29 cellular contexts compared by ENCODE assay signal in genomic region chr17:76024353-76024752, GRCh38. TPM values are rescaled to one million over a fixed set of nuclear protein-coding genes. Genes with fewer than 3 reads are reported as not detected.
"Had no signal": no experiment of that assay in that cellular context is flagged by ENCODE, and none has a peak within 500 bp of the region (broad histone marks: within the 10 kb centered on the region; RNA-seq: fewer than 3 reads in every experiment).

No MANE protein-coding gene starts in this region.

- H3K36me3 ChIP-seq: breast epithelium, SJSA1 had no signal

- DNase-seq: activated B cell treated with CpG ODN at 0.5 μM for 24 hours; activated CD4-positive, alpha-beta T cell treated with anti-CD3 and anti-CD28 coated beads for 1 hour; activated CD4-positive, alpha-beta T cell treated with anti-CD3 and anti-CD28 coated beads, Interleukin-2, amount 10 ng/mL, durations not matched to agents 24 days and 14 days; activated CD4-positive, alpha-beta T cell treated with anti-CD3 and anti-CD28 coated beads, Interleukin-2, amount 50 U/mL, for 48 hours; activated CD8-positive, alpha-beta memory T cell treated with anti-CD3 and anti-CD28 coated beads, Interleukin-2, amount 10 ng/mL, durations not matched to agents 7 days and 5 days; activated effector memory CD4-positive, alpha-beta T cell treated with Interleukin-2 at 50 U/mL for 16 hours; activated naive CD4-positive, alpha-beta T cell; activated T-cell treated with anti-CD3 and anti-CD28 coated beads, Interleukin-2, amount 50 U/mL, for 24 hours; aorta; central memory CD4-positive, alpha-beta T cell; KBM-7; NCI-H1048; NCI-H1930; NCI-H2171; NCI-H226; NCI-H510A; NCI-H526 treated with DMSO at 0.1 percent for 48 hours; NK-92 treated with Interleukin-12 subunit alpha and Interleukin-12 subunit beta, amount 100 ng/mL, for 24 hours; Peyer's patch; SHP77; T-helper 17 cell; T-helper 9 cell had no signal

- H3K4me3 Mint-ChIP-seq: activated B cell treated with CpG ODN at 0.5 μM for 24 hours; activated CD4-positive, alpha-beta T cell treated with anti-CD3 and anti-CD28 coated beads, Interleukin-2, amount 10 ng/mL, durations not matched to agents 24 days and 14 days; activated CD8-positive, alpha-beta memory T cell treated with anti-CD3 and anti-CD28 coated beads, Interleukin-2, amount 10 ng/mL, durations not matched to agents 7 days and 5 days; activated naive CD4-positive, alpha-beta T cell treated with anti-CD3 and anti-CD28 coated beads, Interleukin-2, amount 50 U/mL, for 24 hours; activated T-cell treated with anti-CD3 and anti-CD28 coated beads, Interleukin-2, amount 50 U/mL, for 24 hours; activated T-helper 1 cell treated with anti-CD3 and anti-CD28 coated beads, Interleukin-12 subunit alpha, Interleukin-12 subunit beta, Interleukin-2, Interleukin-4 antibody, amounts not matched to agents 30 ng/mL and 10 ng/mL and 1 ng/mL, durations not matched to agents 14 hours and 24 hours and 36 hours; T-helper 17 cell had no signal

- H3K27me3 ChIP-seq: breast epithelium, Peyer's patch had no signal

- H3K27me3 Mint-ChIP-seq: activated B cell treated with CpG ODN at 0.5 μM for 24 hours; activated CD4-positive, alpha-beta T cell treated with anti-CD3 and anti-CD28 coated beads, Interleukin-2, amount 10 ng/mL, durations not matched to agents 24 days and 14 days; activated CD8-positive, alpha-beta memory T cell treated with anti-CD3 and anti-CD28 coated beads, Interleukin-2, amount 10 ng/mL, durations not matched to agents 7 days and 5 days; activated naive CD4-positive, alpha-beta T cell treated with anti-CD3 and anti-CD28 coated beads, Interleukin-2, amount 50 U/mL, for 24 hours; activated T-cell treated with anti-CD3 and anti-CD28 coated beads, Interleukin-2, amount 50 U/mL, for 24 hours; T-helper 17 cell had no signal

- H3K36me3 Mint-ChIP-seq: activated CD8-positive, alpha-beta memory T cell treated with anti-CD3 and anti-CD28 coated beads, Interleukin-2, amount 10 ng/mL, durations not matched to agents 7 days and 5 days; activated naive CD4-positive, alpha-beta T cell treated with anti-CD3 and anti-CD28 coated beads, Interleukin-2, amount 50 U/mL, for 24 hours had no signal

- H3K27ac Mint-ChIP-seq: activated B cell treated with CpG ODN at 0.5 μM for 24 hours; activated CD4-positive, alpha-beta T cell treated with anti-CD3 and anti-CD28 coated beads, Interleukin-2, amount 10 ng/mL, durations not matched to agents 24 days and 14 days; activated CD8-positive, alpha-beta memory T cell treated with anti-CD3 and anti-CD28 coated beads, Interleukin-2, amount 10 ng/mL, durations not matched to agents 7 days and 5 days; activated naive CD4-positive, alpha-beta T cell treated with anti-CD3 and anti-CD28 coated beads, Interleukin-2, amount 50 U/mL, for 24 hours; activated T-cell treated with anti-CD3 and anti-CD28 coated beads, Interleukin-2, amount 50 U/mL, for 24 hours; activated T-helper 1 cell treated with anti-CD3 and anti-CD28 coated beads, Interleukin-12 subunit alpha, Interleukin-12 subunit beta, Interleukin-2, Interleukin-4 antibody, amounts not matched to agents 30 ng/mL and 10 ng/mL and 1 ng/mL, durations not matched to agents 14 hours and 24 hours and 36 hours; T-helper 17 cell had no signal

- H3K4me1 ChIP-seq: breast epithelium had no signal

- H3K4me3 ChIP-seq: breast epithelium, Peyer's patch, SJSA1 had no signal

- H3K9me3 ChIP-seq: breast epithelium, Peyer's patch, SJSA1 had no signal

- H3K27ac ChIP-seq: breast epithelium, RWPE1, SJSA1 had no signal

- ATAC-seq: activated CD8-positive, alpha-beta memory T cell treated with anti-CD3 and anti-CD28 coated beads, Interleukin-2, amount 10 ng/mL, durations not matched to agents 7 days and 5 days; T-helper 17 cell had no signal

- H3K9me3 Mint-ChIP-seq: activated B cell treated with CpG ODN at 0.5 μM for 24 hours; activated CD4-positive, alpha-beta T cell treated with anti-CD3 and anti-CD28 coated beads, Interleukin-2, amount 10 ng/mL, durations not matched to agents 24 days and 14 days; activated naive CD4-positive, alpha-beta T cell treated with anti-CD3 and anti-CD28 coated beads, Interleukin-2, amount 50 U/mL, for 24 hours; activated T-cell treated with anti-CD3 and anti-CD28 coated beads, Interleukin-2, amount 50 U/mL, for 24 hours; activated T-helper 1 cell treated with anti-CD3 and anti-CD28 coated beads, Interleukin-12 subunit alpha, Interleukin-12 subunit beta, Interleukin-2, Interleukin-4 antibody, amounts not matched to agents 30 ng/mL and 10 ng/mL and 1 ng/mL, durations not matched to agents 14 hours and 24 hours and 36 hours had no signal

RNA-seq across cellular contexts. Expression of gene EVPL, which starts 2.8 kb away (rescaled TPM):
- total RNA-seq: activated B cell treated with CpG ODN at 0.5 μM for 24 hours, LHCN-M2, M059J, SJSA1 had no signal
